Comparison of ENCODE assay signal across 8 cellular contexts in genomic region chr20:13638162-13638495, GRCh38. TPM values are rescaled to one million over a fixed set of nuclear protein-coding genes. Genes with fewer than 3 reads are reported as not detected.
DNase-seq lines count a peak whose midpoint lies in the region; ATAC-seq, FAIRE-seq and TF ChIP-seq lines count a peak whose summit lies in the region.

No MANE protein-coding gene starts in this region.

- H3K27me3 ChIP-seq in Karpas-422 (ENCODE audit: low read length): no peaks in the 10 kb centered on the region
- no peaks in the 10 kb centered on the region; a peak in 2 of 5 replicates for H3K27me3 ChIP-seq in HepG2 (ENCODE audit: control insufficient read depth in 1 of 2, insufficient read depth in 2 of 2, low read length in 2 of 2)
- no peaks in the 10 kb centered on the region for H3K27me3 ChIP-seq in upper lobe of right lung

- H2AFZ ChIP-seq in Karpas-422 (ENCODE audit: low read length) (peak overlapping the region; percentile 78), HepG2 (ENCODE audit: low read length) (peak overlapping the region; percentile 48)

- no peaks in the 10 kb centered on the region for H3K9me3 ChIP-seq in Karpas-422 (ENCODE audit: low read length)
- H3K9me3 ChIP-seq in HepG2 (ENCODE audit: low read length): no peaks in the 10 kb centered on the region
- H3K9me3 ChIP-seq in upper lobe of right lung: no peaks in the 10 kb centered on the region

- H3K4me3 ChIP-seq in Karpas-422 (ENCODE audit: low read length): peak overlapping the region; percentile 97
- peak overlapping the region; percentile 82 to 99 (median 93) for H3K4me3 ChIP-seq in HepG2 (replicated peaks in 1 of 3; ENCODE audit: insufficient read depth in 1 of 3, low read depth in 2 of 3, low read length in 3 of 3)
- H3K4me3 ChIP-seq in upper lobe of right lung: peak overlapping the region; percentile 91

- POLR2A ChIA-PET in HepG2 (lab: Yijun Ruan, JAX): no interaction called here

- no peaks in the 10 kb centered on the region for H3K9me2 ChIP-seq in Karpas-422 (replicated peaks; ENCODE audit: insufficient read depth, low read length)

- H3K79me2 ChIP-seq in Karpas-422 (ENCODE audit: low read length) (peaks cover 54% of the 10 kb centered on the region), HepG2 (ENCODE audit: insufficient read depth, low read length) (peaks cover 46% of the 10 kb centered on the region)

- CTCF ChIA-PET in HepG2 (lab: Yijun Ruan, JAX; ENCODE audit: low intra/inter-chr PET ratio, low total read pairs): no interaction called here

- TF ChIP-seq EP300 in HepG2 (IDR thresholded peaks at IDR 0.05; ENCODE audit: low read depth in 2 of 2, low read length in 2 of 2): no peak
- TF ChIP-seq EP300 in HepG2 (CRISPR knock-in tag; IDR thresholded peaks at IDR 0.05; ENCODE audit: borderline replicate concordance): no peak

- no peak for FAIRE-seq in HepG2 (lab: Jason Lieb, UNC)

- H3K9ac ChIP-seq in Karpas-422 (ENCODE audit: low read length) (peak overlapping the region; percentile 86), HepG2 (ENCODE audit: insufficient read depth, low read depth, low read length) (peak overlapping the region; percentile 83)

- no TSS peak for BruUV-seq in HepG2 (replicated peaks; lab: Mats Ljungman, UMichigan)

- in situ Hi-C loops in HepG2 (cut with HindIII; ENCODE audit: extremely low pct_ligation_motif_present, low pct_unique_long_range_greater_than_20kb): no loop called here

- TF ChIP-seq RAD21 in HepG2 (CRISPR knock-in tag; IDR thresholded peaks at IDR 0.05): no peak

- no peak overlapping the region for H3K27ac ChIP-seq in Karpas-422 (ENCODE audit: low read length)
- H3K27ac ChIP-seq in angular gyrus (ENCODE audit: low read depth, low read length): peak overlapping the region; percentile 51
- peak overlapping the region; percentile 55 for H3K27ac ChIP-seq in HepG2 (ENCODE audit: extremely low read length, insufficient read depth, low read length)
- H3K27ac ChIP-seq in upper lobe of right lung: peak overlapping the region; percentile 89

- under 1% methylated on average over 7 of the region's 7 CpGs for WGBS in HepG2 (ENCODE audit: low lambda C conversion rate)

- intact Hi-C loops in HepG2 (cut with micrococcal nuclease; ENCODE audit: unreplicated experiment) (loop anchor here (1.0 to 5.0 kb wide), 5 partner anchors 28 to 311 kb away; partner anchors contain the start of genes ESF1 and NDUFAF5), upper lobe of right lung (cut with DNase I) (no loop called here)

- H4K20me1 ChIP-seq in Karpas-422 (ENCODE audit: insufficient read depth, low read depth, low read length) (no peaks in the 10 kb centered on the region), HepG2 (ENCODE audit: insufficient read depth, low read length) (no peaks in the 10 kb centered on the region)

- H3K36me3 ChIP-seq in Karpas-422 (ENCODE audit: insufficient read depth, low read length) (no peaks in the 10 kb centered on the region), HepG2 (replicated peaks in 1 of 2; ENCODE audit: control insufficient read depth in 1 of 2, insufficient read depth in 2 of 2, low read length in 2 of 2) (no peaks in the 10 kb centered on the region), upper lobe of right lung (no peaks in the 10 kb centered on the region)

- TF ChIP-seq CTCF in HepG2 (CRISPR knock-in tag; IDR thresholded peaks at IDR 0.05) (no peak), upper lobe of right lung (IDR thresholded peaks at IDR 0.05) (no peak)

- DNase-seq in COLO829 (ENCODE audit: low spot score) (peak; percentile 24), Karpas-422 (no peak), HepG2 (ENCODE audit: low spot score) (peak; percentile 44), upper lobe of right lung (no peak)

- TF ChIP-seq POLR2A in HepG2 (IDR thresholded peaks at IDR 0.05; ENCODE audit: insufficient read depth in 1 of 2, low read depth in 2 of 2, low read length in 2 of 2): no peak

- H3K4me1 ChIP-seq in Karpas-422 (ENCODE audit: low read length) (peaks cover 18% of the 10 kb centered on the region), HepG2 (ENCODE audit: insufficient read depth, low read length) (peaks cover 24% of the 10 kb centered on the region), upper lobe of right lung (peaks cover 5% of the 10 kb centered on the region)

- ATAC-seq in HepG2 (peak; percentile 51), upper lobe of right lung (no peak), GM21576 (IDR thresholded peaks at IDR 0.05; ENCODE audit: unreplicated experiment) (no peak), HG03097 (IDR thresholded peaks at IDR 0.05; ENCODE audit: low FRiP score, unreplicated experiment) (no peak), HG03095 (IDR thresholded peaks at IDR 0.05; ENCODE audit: unreplicated experiment) (no peak)

- H3K4me2 ChIP-seq in Karpas-422 (ENCODE audit: low read depth, low read length, poor library complexity, severe bottlenecking) (peak overlapping the region; percentile 82), HepG2 (ENCODE audit: low read depth, low read length) (peak overlapping the region; percentile 99)

TF ChIP-seq in HepG2, 621 proteins besides CTCF, POLR2A, EP300 and RAD21 (continues in another document):
- TF ChIP-seq DR1 (CRISPR knock-in tag; IDR thresholded peaks at IDR 0.05): no peak
- no peak for TF ChIP-seq TFE3 (CRISPR knock-in tag; IDR thresholded peaks at IDR 0.05)
- no peak for TF ChIP-seq LCORL (IDR thresholded peaks at IDR 0.05)
- TF ChIP-seq LCORL (CRISPR knock-in tag; IDR thresholded peaks at IDR 0.05): 0 out of 2 replicates have a peak, but pooled peaks have one; percentile 7
- 0 out of 2 replicates have a peak, but pooled peaks have one; percentile 26 for TF ChIP-seq ZNF879 (CRISPR knock-in tag; IDR thresholded peaks at IDR 0.05)
- TF ChIP-seq ZBTB39 (CRISPR knock-in tag; IDR thresholded peaks at IDR 0.05): no peak

RNA-seq across cellular contexts. Expression of gene TASP1, which starts 0.6 kb away (rescaled TPM):
- total RNA-seq in Karpas-422 (2014; rRNA removed; shearing (Covaris generic); ENCODE audit: low replicate concordance): 13.6 and 15.1 TPM in 2 replicates
- total RNA-seq in HepG2 (2016; rRNA removed; fragmentation: Illumina TruSeq; extraction: Trizol) (25.2 and 29.1 TPM in 2 replicates), upper lobe of right lung (17.1 TPM)
- 74.0 and 76.2 TPM in 2 replicates for total RNA-seq in HepG2 (2016; cell fraction: cytosol; rRNA removed; fragmentation: Illumina TruSeq; extraction: Trizol; ENCODE audit: low read depth)
- total RNA-seq in HepG2 (2016; cell fraction: insoluble cytoplasmic fraction; rRNA removed; fragmentation: Illumina TruSeq; extraction: Trizol): 25.6 and 27.8 TPM in 2 replicates
- 28.8 and 33.7 TPM in 2 replicates for total RNA-seq in HepG2 (2016; cell fraction: membrane; rRNA removed; fragmentation: Illumina TruSeq; extraction: Trizol)
- total RNA-seq in HepG2 (2016; cell fraction: nucleus; rRNA removed; fragmentation: Illumina TruSeq; extraction: Trizol): 52.6 and 57.4 TPM in 2 replicates
- 7.4 and 10.0 TPM in 2 replicates for polyA plus RNA-seq in HepG2 (2011; rRNA removed)
- polyA plus RNA-seq in HepG2 (2011; cell fraction: cytosol; rRNA removed): 6.1 and 7.3 TPM in 2 replicates
- polyA plus RNA-seq in HepG2 (2011; cell fraction: nucleus; rRNA removed): 8.0 and 8.8 TPM in 2 replicates
- polyA plus RNA-seq in HepG2 (2012): 7.7 and 10.7 TPM in 2 replicates
- 3.5 and 4.1 TPM in 2 replicates for polyA plus RNA-seq in HepG2 (2016; cell fraction: cytosol; fragmentation: Illumina TruSeq; extraction: Trizol; ENCODE audit: low read depth)
- 24.5 and 25.1 TPM in 2 replicates for polyA plus RNA-seq in HepG2 (2016; cell fraction: insoluble cytoplasmic fraction; fragmentation: Illumina TruSeq; extraction: Trizol; ENCODE audit: low read depth)
- 7.8 TPM in 2 replicates for polyA plus RNA-seq in HepG2 (2016; cell fraction: membrane; fragmentation: Illumina TruSeq; extraction: Trizol; ENCODE audit: low read depth)
- polyA plus RNA-seq in HepG2 (2016; cell fraction: nucleus; fragmentation: Illumina TruSeq; extraction: Trizol; ENCODE audit: insufficient read depth, low read depth): 14.4 and 16.7 TPM in 2 replicates
- polyA minus RNA-seq in HepG2 (2011; rRNA and poly(A)+ RNA removed; ENCODE audit: low replicate concordance): 15.6 and 18.8 TPM in 2 replicates
- polyA minus RNA-seq in HepG2 (2011; cell fraction: cytosol; rRNA and poly(A)+ RNA removed): 9.9 and 13.1 TPM in 2 replicates
- 76.1 and 88.3 TPM in 2 replicates for polyA minus RNA-seq in HepG2 (2011; cell fraction: nucleus; rRNA and poly(A)+ RNA removed)

Comparison
In these comparisons a context has a peak if more than half of its experiments do, and no peak if none do; other contexts are left out.
1. DNase-seq: peak in COLO829 (single experiment) and HepG2 (single experiment); none in Karpas-422 (single experiment) and upper lobe of right lung (single experiment).
2. Peak in every context shown above with its lines, with median percentiles within 50 percentile points of each other: H3K4me3 ChIP-seq.